Comparison of ENCODE assay signal across 33 cellular contexts in the genomic region with DNA sequence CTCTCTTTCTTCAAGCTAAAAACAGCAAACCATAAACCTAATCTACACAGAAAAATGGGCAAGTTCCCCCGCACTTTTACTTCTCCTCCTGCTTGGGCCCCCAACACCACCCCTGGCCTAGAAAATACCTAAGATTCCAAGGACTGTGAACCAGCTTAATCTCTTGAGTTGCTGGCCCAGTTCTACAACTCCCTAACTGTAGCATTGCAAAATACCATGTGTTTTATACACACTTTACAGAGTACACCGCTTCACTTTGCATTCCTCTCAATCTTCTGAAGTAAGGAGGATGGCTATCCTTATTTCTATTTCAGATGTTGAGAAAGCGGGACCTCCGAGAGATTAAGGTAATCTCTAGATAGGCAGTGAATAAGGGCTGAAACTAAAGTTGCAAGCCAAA.
"Had no signal": no experiment of that assay in that cellular context is flagged by ENCODE, and none has a peak within 500 bp of the region (broad histone marks: within the 10 kb centered on the region; RNA-seq: fewer than 3 reads in every experiment).

No MANE protein-coding gene starts in this region.

- ATAC-seq: activated CD4-positive, CD25-positive, alpha-beta regulatory T cell treated with anti-CD3 and anti-CD28 coated beads, Interleukin-2, amount 50 U/mL, for 24 hours; heart right ventricle; left lobe of liver; lower lobe of right lung; mucosa of descending colon; natural killer cell treated with Interleukin-12 subunit alpha and Interleukin-12 subunit beta and Interleukin-15 and Interleukin-18, amount 100 ng/mL, for 72 hours; sciatic nerve; stimulated activated memory B cell treated with anti-CD40 and anti-IgM and Interleukin-4, amounts not matched to agents 10 μg/mL and 1 μg/mL and 100 μg/mL, for 72 hours; stimulated activated naive CD8-positive, alpha-beta T cell treated with anti-CD3 and anti-CD28 coated beads, Interleukin-15, amount 100 ng/mL, for 72 hours had no signal

- H3K27ac ChIP-seq: esophagus muscularis mucosa, heart right ventricle, lower lobe of right lung, neutrophil, ovary, VCaP had no signal

- H3K27me3 Mint-ChIP-seq: dendritic cell treated with granulocyte-macrophage colony-stimulating factor and Interleukin-4, amounts not matched to agents 40 ng/mL and 50 ng/mL, for 4 days; progenitor cell of endocrine pancreas; stimulated activated memory B cell treated with anti-CD40 and anti-IgM and Interleukin-4, amounts not matched to agents 10 μg/mL and 1 μg/mL and 100 μg/mL, for 72 hours; stimulated activated naive CD8-positive, alpha-beta T cell treated with anti-CD3 and anti-CD28 coated beads, Interleukin-15, amount 100 ng/mL, for 72 hours had no signal

- H3K36me3 Mint-ChIP-seq: activated naive CD8-positive, alpha-beta T cell treated with anti-CD3 and anti-CD28 coated beads, Interleukin-2, amount 10 ng/mL, durations not matched to agents 7 days and 5 days; natural killer cell treated with Interleukin-12 subunit alpha and Interleukin-12 subunit beta and Interleukin-15 and Interleukin-18, amount 100 ng/mL, for 72 hours; stimulated activated memory B cell treated with anti-CD40 and anti-IgM and Interleukin-4, amounts not matched to agents 10 μg/mL and 1 μg/mL and 100 μg/mL, for 72 hours had no signal

- H3K27me3 ChIP-seq: esophagus muscularis mucosa, heart right ventricle, neutrophil, ovary had no signal

- DNase-seq: activated CD4-positive, alpha-beta T cell treated with anti-CD3 and anti-CD28 coated beads for 48 hours; activated CD4-positive, alpha-beta T cell treated with anti-CD3 and anti-CD28 coated beads, Interleukin-2, amount 50 U/mL, for 48 hours; activated CD8-positive, alpha-beta memory T cell treated with anti-CD3 and anti-CD28 coated beads for 24 hours; activated effector memory CD4-positive, alpha-beta T cell treated with Interleukin-2 at 50 U/mL for 16 hours; activated naive CD4-positive, alpha-beta T cell treated with Interleukin-2 at 50 U/mL for 16 hours; activated naive CD8-positive, alpha-beta T cell treated with anti-CD3 and anti-CD28 coated beads, Interleukin-2, amount 10 ng/mL, durations not matched to agents 7 days and 5 days; amygdala; caudate nucleus; endodermal cell; foreskin melanocyte; heart right ventricle; kidney glomerular epithelial cell; lower lobe of right lung; mesenchymal stem cell; mucosa of descending colon; ovary; small intestine; stimulated activated CD4-positive, alpha-beta T cell treated with anti-CD3 and anti-CD28 coated beads, Interleukin-4, amount 100 ng/mL, for 4 hours; stimulated activated CD8-positive, alpha-beta memory T cell treated with anti-CD3 and anti-CD28 coated beads, Interleukin-4, amount 100 ng/mL, for 48 hours; stimulated activated naive CD8-positive, alpha-beta T cell treated with anti-CD3 and anti-CD28 coated beads, Interleukin-15, amount 100 ng/mL, for 72 hours; substantia nigra; T-helper 1 cell had no signal

- H3K4me1 Mint-ChIP-seq: activated naive CD8-positive, alpha-beta T cell treated with anti-CD3 and anti-CD28 coated beads, Interleukin-2, amount 10 ng/mL, durations not matched to agents 7 days and 5 days; endodermal cell; stimulated activated memory B cell treated with anti-CD40 and anti-IgM and Interleukin-4, amounts not matched to agents 10 μg/mL and 1 μg/mL and 100 μg/mL, for 72 hours; stimulated activated naive CD8-positive, alpha-beta T cell treated with anti-CD3 and anti-CD28 coated beads, Interleukin-15, amount 100 ng/mL, for 72 hours had no signal

- H3K27ac Mint-ChIP-seq: activated naive CD8-positive, alpha-beta T cell treated with anti-CD3 and anti-CD28 coated beads, Interleukin-2, amount 10 ng/mL, durations not matched to agents 7 days and 5 days; dendritic cell treated with granulocyte-macrophage colony-stimulating factor and Interleukin-4, amounts not matched to agents 40 ng/mL and 50 ng/mL, for 4 days; endodermal cell; natural killer cell treated with Interleukin-12 subunit alpha and Interleukin-12 subunit beta and Interleukin-15 and Interleukin-18, amount 100 ng/mL, for 72 hours; progenitor cell of endocrine pancreas; stimulated activated memory B cell treated with anti-CD40 and anti-IgM and Interleukin-4, amounts not matched to agents 10 μg/mL and 1 μg/mL and 100 μg/mL, for 72 hours; stimulated activated naive CD8-positive, alpha-beta T cell treated with anti-CD3 and anti-CD28 coated beads, Interleukin-15, amount 100 ng/mL, for 72 hours; T-helper 2 cell treated with Interferon-gamma antibody and Interleukin-4, amounts not matched to agents 5 μg/mL and 100 μg/mL, for 36 hours had no signal

- H3K9me3 ChIP-seq: esophagus muscularis mucosa, heart right ventricle, lower lobe of right lung, mucosa of descending colon, neutrophil, ovary had no signal

- H3K4me3 Mint-ChIP-seq: activated naive CD8-positive, alpha-beta T cell treated with anti-CD3 and anti-CD28 coated beads, Interleukin-2, amount 10 ng/mL, durations not matched to agents 7 days and 5 days; dendritic cell treated with granulocyte-macrophage colony-stimulating factor and Interleukin-4, amounts not matched to agents 40 ng/mL and 50 ng/mL, for 4 days; endodermal cell; natural killer cell treated with Interleukin-12 subunit alpha and Interleukin-12 subunit beta and Interleukin-15 and Interleukin-18, amount 100 ng/mL, for 72 hours; stimulated activated memory B cell treated with anti-CD40 and anti-IgM and Interleukin-4, amounts not matched to agents 10 μg/mL and 1 μg/mL and 100 μg/mL, for 72 hours; stimulated activated naive CD8-positive, alpha-beta T cell treated with anti-CD3 and anti-CD28 coated beads, Interleukin-15, amount 100 ng/mL, for 72 hours; T-helper 2 cell treated with Interferon-gamma antibody and Interleukin-4, amounts not matched to agents 5 μg/mL and 100 μg/mL, for 36 hours had no signal

- H3K36me3 ChIP-seq: esophagus muscularis mucosa, heart right ventricle, lower lobe of right lung, neutrophil, ovary had no signal

- H3K9me3 Mint-ChIP-seq: activated naive CD8-positive, alpha-beta T cell treated with anti-CD3 and anti-CD28 coated beads, Interleukin-2, amount 10 ng/mL, durations not matched to agents 7 days and 5 days; dendritic cell treated with granulocyte-macrophage colony-stimulating factor and Interleukin-4, amounts not matched to agents 40 ng/mL and 50 ng/mL, for 4 days; endodermal cell; stimulated activated memory B cell treated with anti-CD40 and anti-IgM and Interleukin-4, amounts not matched to agents 10 μg/mL and 1 μg/mL and 100 μg/mL, for 72 hours; stimulated activated naive CD8-positive, alpha-beta T cell treated with anti-CD3 and anti-CD28 coated beads, Interleukin-15, amount 100 ng/mL, for 72 hours; T-helper 2 cell treated with Interferon-gamma antibody and Interleukin-4, amounts not matched to agents 5 μg/mL and 100 μg/mL, for 36 hours had no signal

- H3K4me3 ChIP-seq: esophagus muscularis mucosa, heart right ventricle, lower lobe of right lung, mucosa of descending colon, ovary had no signal

- FAIRE-seq: small intestine had no signal

- H3K4me1 ChIP-seq: esophagus muscularis mucosa, heart right ventricle, lower lobe of right lung had no signal
